In the genomic region with DNA sequence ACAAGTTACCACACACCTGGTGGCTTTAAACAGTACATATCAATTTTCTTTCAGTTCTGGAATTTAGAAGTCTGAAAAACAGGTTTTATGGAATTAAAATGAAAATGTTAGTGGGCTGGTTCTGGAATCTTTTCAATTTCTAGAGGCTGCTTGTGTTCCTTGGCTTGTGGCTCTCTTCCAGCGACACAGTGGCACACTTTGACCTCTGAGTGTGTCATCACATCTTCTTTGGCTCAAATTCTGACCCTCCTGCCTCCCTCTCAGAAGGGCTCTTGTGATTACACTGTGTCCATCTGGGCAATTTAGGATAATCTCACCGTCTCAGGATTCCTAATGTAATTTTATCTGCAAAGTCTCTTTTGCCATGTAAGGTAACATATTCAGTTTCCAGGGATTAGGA, we compare ENCODE assay signal across 25 cellular contexts.
"Had no signal": no experiment of that assay in that cellular context is flagged by ENCODE, and none has a peak within 500 bp of the region (broad histone marks: within the 10 kb centered on the region; RNA-seq: fewer than 3 reads in every experiment).

No MANE protein-coding gene starts in this region.

- ATAC-seq: effector memory CD8-positive, alpha-beta T cell; gastrocnemius medialis; heart left ventricle; left cardiac atrium; lower lobe of right lung; mucosa of descending colon; natural killer cell treated with Interleukin-12 subunit alpha and Interleukin-12 subunit beta and Interleukin-15 and Interleukin-18, amount 100 ng/mL, for 72 hours; stimulated activated effector memory CD8-positive, alpha-beta T cell treated with anti-CD3 and anti-CD28 coated beads, Interleukin-12 subunit alpha, Interleukin-12 subunit beta, amount 100 ng/mL, for 72 hours had no signal

- DNase-seq: dermis blood vessel endothelial cell; effector memory CD8-positive, alpha-beta T cell; erythroblast; esophagus squamous epithelium; gastrocnemius medialis; kidney; left cardiac atrium; left ventricle myocardium inferior; lower lobe of right lung; mucosa of descending colon; naive B cell; sigmoid colon; stimulated activated CD4-positive, alpha-beta T cell treated with anti-CD3 and anti-CD28 coated beads, Interleukin-2, amount 100 ng/mL, for 24 hours; stimulated activated CD4-positive, alpha-beta T cell treated with anti-CD3 and anti-CD28 coated beads, Interleukin-4, amount 100 ng/mL, for 24 hours; stimulated activated naive CD4-positive, alpha-beta T cell treated with Interleukin-2 at 50 U/mL for 16 hours; stomach had no signal

- H3K27me3 ChIP-seq: esophagus squamous epithelium, gastrocnemius medialis, heart left ventricle, hepatocyte, right atrium auricular region, sigmoid colon, stomach, thyroid gland, vagina had no signal

- FAIRE-seq: kidney had no signal

- H3K4me1 ChIP-seq: esophagus squamous epithelium, gastrocnemius medialis, heart left ventricle, left ventricle myocardium inferior, lower lobe of right lung, prostate gland, sigmoid colon, stomach, thyroid gland had no signal

- H2AFZ ChIP-seq: hepatocyte had no signal

- H3K9me3 ChIP-seq: esophagus squamous epithelium, lower lobe of right lung, mucosa of descending colon, prostate gland, sigmoid colon, stomach, thyroid gland, vagina had no signal

- H3K4me2 ChIP-seq: hepatocyte had no signal

- H3K4me3 ChIP-seq: coronary artery, esophagus squamous epithelium, gastrocnemius medialis, heart left ventricle, hepatocyte, left ventricle myocardium inferior, lower lobe of right lung, mucosa of descending colon, prostate gland, right atrium auricular region, sigmoid colon, stomach, thyroid gland, vagina had no signal

- H3K79me2 ChIP-seq: hepatocyte had no signal

- H3K36me3 ChIP-seq: gastrocnemius medialis, heart left ventricle, left ventricle myocardium inferior, lower lobe of right lung, prostate gland, right atrium auricular region, sigmoid colon, thyroid gland, vagina had no signal

- H3K27ac ChIP-seq: coronary artery, esophagus squamous epithelium, gastrocnemius medialis, heart left ventricle, hepatocyte, left ventricle myocardium inferior, lower lobe of right lung, prostate gland, sigmoid colon, stomach, thyroid gland, vagina had no signal
